8 cellular contexts compared by ENCODE assay signal in the genomic region with DNA sequence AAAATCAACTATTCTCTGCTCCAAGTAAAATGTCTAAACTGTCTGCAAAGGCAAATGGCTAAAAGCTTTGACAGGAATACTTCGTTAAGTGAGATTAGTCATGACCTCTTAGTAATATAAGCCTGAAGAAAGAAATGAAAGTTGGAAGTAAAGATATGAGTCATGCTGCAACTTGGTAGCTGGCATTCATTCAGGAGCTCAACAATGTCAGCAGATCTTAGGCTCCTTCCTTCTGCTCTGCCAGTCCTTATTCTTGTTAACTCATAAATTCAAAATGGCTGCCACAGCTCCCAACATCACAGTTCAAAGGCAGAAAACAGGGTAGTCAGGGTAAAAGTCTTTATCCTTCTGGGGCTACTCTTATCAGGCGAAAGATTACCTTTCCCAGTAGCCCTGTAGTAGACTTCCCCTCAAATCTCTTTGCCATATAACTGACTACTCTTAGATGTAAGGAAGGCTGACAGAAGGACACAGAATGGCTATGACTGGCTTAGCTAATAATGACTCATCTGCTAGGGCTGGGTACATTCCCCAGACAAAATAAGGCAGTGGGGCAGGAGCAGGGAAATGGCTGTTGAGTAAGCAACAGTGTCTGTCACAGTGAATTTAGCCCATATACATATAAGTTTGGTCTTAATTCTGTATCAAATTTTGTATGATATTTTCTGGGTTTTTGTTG. TPM values are rescaled to one million over a fixed set of nuclear protein-coding genes. Genes with fewer than 3 reads are reported as not detected.
DNase-seq lines count a peak whose midpoint lies in the region; ATAC-seq, FAIRE-seq and TF ChIP-seq lines count a peak whose summit lies in the region.

No MANE protein-coding gene starts in this region.

- H3K9me2 ChIP-seq in HCT116 (ENCODE audit: insufficient read depth): 0 out of 2 replicates have a peak, but pooled peaks cover 3% of the 10 kb centered on the region

- BruUV-seq in HCT116 (replicated peaks; lab: Mats Ljungman, UMichigan) (no TSS peak), HepG2 (replicated peaks; lab: Mats Ljungman, UMichigan) (no TSS peak)

- DNase-seq in HCT116 (ENCODE audit: low read depth, low spot score) (peak; percentile 76), M059J (ENCODE audit: low read depth) (peak; percentile 100), amniotic epithelial cell (ENCODE audit: low read depth) (peak; percentile 98), HepG2 (ENCODE audit: low spot score) (no peak), thoracic aorta (ENCODE audit: low spot score) (no peak)
- no peak for DNase-seq in CD8-positive, alpha-beta memory T cell
- no peak for DNase-seq in activated CD8-positive, alpha-beta memory T cell treated with anti-CD3 and anti-CD28 coated beads, Interleukin-2, amount 50 U/mL, for 4 hours

- peak; percentile 15 for FAIRE-seq in HepG2 (lab: Jason Lieb, UNC)

- in situ Hi-C loops in HepG2 (cut with HindIII; ENCODE audit: extremely low pct_ligation_motif_present, low pct_unique_long_range_greater_than_20kb): no loop called here

- H3K9me3 ChIP-seq in HCT116 (ENCODE audit: control insufficient read depth in 1 of 2, insufficient read depth in 1 of 2, low read depth in 1 of 2, low read length in 2 of 2): no peaks in the 10 kb centered on the region
- no peaks in the 10 kb centered on the region for H3K9me3 ChIP-seq in HepG2 (ENCODE audit: low read length)
- H3K9me3 ChIP-seq in thoracic aorta: no peaks in the 10 kb centered on the region
- H3K9me3 ChIP-seq in CD8-positive, alpha-beta memory T cell (ENCODE audit: low read length): no peaks in the 10 kb centered on the region

- H3K9ac ChIP-seq in HCT116 (ENCODE audit: low read length) (peak overlapping the region; percentile 47), HepG2 (ENCODE audit: insufficient read depth, low read depth, low read length) (no peak overlapping the region)

- TF ChIP-seq EP300 in HepG2 (IDR thresholded peaks at IDR 0.05; ENCODE audit: low read depth in 2 of 2, low read length in 2 of 2): no peak
- TF ChIP-seq EP300 in HepG2 (CRISPR knock-in tag; IDR thresholded peaks at IDR 0.05; ENCODE audit: borderline replicate concordance): no peak

- H3K4me2 ChIP-seq in HCT116 (ENCODE audit: low read length) (peak overlapping the region; percentile 56), HepG2 (ENCODE audit: low read depth, low read length) (peak overlapping the region; percentile 39)

- H3K27me3 ChIP-seq in HCT116 (ENCODE audit: insufficient read depth, low read length) (no peaks in the 10 kb centered on the region), HepG2 (ENCODE audit: control insufficient read depth in 1 of 2, insufficient read depth in 2 of 2, low read length in 2 of 2) (peaks cover 0 to 7% of the 10 kb centered on the region in 2 experiments; a peak in 1 of 5 replicates), thoracic aorta (replicated peaks; ENCODE audit: insufficient read depth) (no peaks in the 10 kb centered on the region)
- H3K27me3 ChIP-seq in CD8-positive, alpha-beta memory T cell (ENCODE audit: insufficient read depth, low read length, poor library complexity, severe bottlenecking): no peaks in the 10 kb centered on the region

- POLR2A ChIA-PET in HCT116 (lab: Charles Lee): interaction anchor here (0.6 to 1.4 kb wide), 6 partner anchors 9 to 274 kb away, joined by 3 to 5 read pairs (median 5); no protein-coding TSS in a partner anchor
- POLR2A ChIA-PET in HepG2 (lab: Yijun Ruan, JAX): interaction anchor here (1.3 to 1.7 kb wide), 4 partner anchors 10 to 32 kb away, joined by 3 to 11 read pairs (median 5); partner anchors contain the start of gene GMNN
- POLR2A ChIA-PET in CD8-positive, alpha-beta memory T cell (lab: Charles Lee): no interaction called here

- no peaks in the 10 kb centered on the region for H3K4me1 Mint-ChIP-seq in CD8-positive, alpha-beta memory T cell

- H3K4me3 ChIP-seq in HCT116 (replicated peaks in 1 of 2; ENCODE audit: low read depth in 1 of 2, low read length in 2 of 2) (peak overlapping the region; percentile 6 to 36; a peak in 3 of 4 replicates), HepG2 (replicated peaks in 1 of 3; ENCODE audit: insufficient read depth in 1 of 3, low read depth in 2 of 3, low read length in 3 of 3) (no peak overlapping the region), thoracic aorta (no peak overlapping the region)
- H3K4me3 ChIP-seq in CD8-positive, alpha-beta memory T cell (ENCODE audit: low read length): no peak overlapping the region

- H3K4me1 ChIP-seq in HCT116 (ENCODE audit: control insufficient read depth in 1 of 2, insufficient read depth in 2 of 2, low read length in 2 of 2) (peaks cover 3 to 22% of the 10 kb centered on the region in 2 experiments; a peak in 3 of 4 replicates), HepG2 (ENCODE audit: insufficient read depth, low read length) (no peaks in the 10 kb centered on the region), thoracic aorta (ENCODE audit: control insufficient read depth in 1 of 2, low read depth in 2 of 2) (peaks cover 0 to 9% of the 10 kb centered on the region in 2 donors)
- H3K4me1 ChIP-seq in CD8-positive, alpha-beta memory T cell (ENCODE audit: insufficient read depth, low read length): no peaks in the 10 kb centered on the region

- RAD21 ChIA-PET in HCT116 (lab: Charles Lee; ENCODE audit: low non-redundant PET in 1 of 2, low total read pairs in 2 of 2, uncharacterized antibody in 2 of 2, unreplicated experiment in 2 of 2): interaction anchor here in 1 of 2 experiments (0.8 kb wide), 1 partner anchor 160 kb away, joined by 3 read pairs; no protein-coding TSS in a partner anchor

- H3K36me3 ChIP-seq in HCT116 (ENCODE audit: control insufficient read depth in 1 of 2, insufficient read depth in 2 of 2, low read length in 2 of 2) (no peaks in the 10 kb centered on the region), HepG2 (replicated peaks in 1 of 2; ENCODE audit: control insufficient read depth in 1 of 2, insufficient read depth in 2 of 2, low read length in 2 of 2) (no peaks in the 10 kb centered on the region), thoracic aorta (no peaks in the 10 kb centered on the region)
- no peaks in the 10 kb centered on the region for H3K36me3 ChIP-seq in CD8-positive, alpha-beta memory T cell (ENCODE audit: insufficient read depth, low read length)

- intact Hi-C loops in HCT116 (cut with micrococcal nuclease): loop anchor here (1.0 kb wide), 1 partner anchor 22 kb away; no protein-coding TSS in a partner anchor
- intact Hi-C loops in HepG2 (cut with micrococcal nuclease; ENCODE audit: unreplicated experiment): no loop called here

- H3K27ac ChIP-seq in HCT116 (ENCODE audit: low read depth, low read length) (peak overlapping the region; percentile 59), HepG2 (ENCODE audit: extremely low read length, insufficient read depth, low read length) (no peak overlapping the region), thoracic aorta (peak overlapping the region; percentile 39 to 58)
- H3K27ac ChIP-seq in CD8-positive, alpha-beta memory T cell (ENCODE audit: low read depth, low read length): no peak overlapping the region

- WGBS in HepG2 (ENCODE audit: low lambda C conversion rate): 16% methylated on average over 2 of the region's 2 CpGs

- TF ChIP-seq CTCF in HCT116 (IDR thresholded peaks at IDR 0.05 in 2 of 3, conservative IDR thresholded peaks at IDR 0.05 in 1 of 3; ENCODE audit: borderline replicate concordance in 1 of 3, insufficient read depth in 1 of 3, low read depth in 2 of 3, low read length in 2 of 3): no peak
- no peak for TF ChIP-seq CTCF in HepG2 (CRISPR knock-in tag; IDR thresholded peaks at IDR 0.05)
- no peak for TF ChIP-seq CTCF in thoracic aorta (IDR thresholded peaks at IDR 0.05)

- TF ChIP-seq RAD21 in HCT116 (IDR thresholded peaks at IDR 0.05; ENCODE audit: low read depth) (no peak), HepG2 (CRISPR knock-in tag; IDR thresholded peaks at IDR 0.05) (no peak)

- H3K9me3 Mint-ChIP-seq in CD8-positive, alpha-beta memory T cell: no peaks in the 10 kb centered on the region

- H4K20me1 ChIP-seq in HCT116 (ENCODE audit: insufficient read depth): no peaks in the 10 kb centered on the region
- no peaks in the 10 kb centered on the region for H4K20me1 ChIP-seq in HepG2 (ENCODE audit: insufficient read depth, low read length)

- TF ChIP-seq POLR2A in HCT116 (IDR thresholded peaks at IDR 0.05; ENCODE audit: borderline replicate concordance, extremely low read depth, insufficient read depth, insufficient read length): no peak
- TF ChIP-seq POLR2A in HepG2 (IDR thresholded peaks at IDR 0.05; ENCODE audit: insufficient read depth in 1 of 2, low read depth in 2 of 2, low read length in 2 of 2): no peak

- peak; percentile 90 for ATAC-seq in GM18511 (IDR thresholded peaks at IDR 0.05; ENCODE audit: unreplicated experiment)
- ATAC-seq in HCT116: peak; percentile 88
- ATAC-seq in HepG2: peak; percentile 70
- peak; percentile 77 for ATAC-seq in thoracic aorta (ENCODE audit: insufficient number of reproducible peaks, low FRiP score, low read depth)

- CTCF ChIA-PET in HCT116 (lab: Charles Lee) (interaction anchor here (1.0 to 1.3 kb wide), 4 partner anchors 16 to 222 kb away, joined by 3 to 4 read pairs (median 3); no protein-coding TSS in a partner anchor), HepG2 (lab: Yijun Ruan, JAX; ENCODE audit: low intra/inter-chr PET ratio, low total read pairs) (no interaction called here)
- CTCF ChIA-PET in CD8-positive, alpha-beta memory T cell (lab: Charles Lee): interaction anchor here (0.9 to 1.2 kb wide), 2 partner anchors 17 to 24 kb away, joined by 3 read pairs; no protein-coding TSS in a partner anchor

- H3K27ac Mint-ChIP-seq in CD8-positive, alpha-beta memory T cell: no peak overlapping the region

- H3K36me3 Mint-ChIP-seq in CD8-positive, alpha-beta memory T cell: no peaks in the 10 kb centered on the region

- H3K79me2 ChIP-seq in HCT116 (ENCODE audit: insufficient read depth, low read length): no peaks in the 10 kb centered on the region
- H3K79me2 ChIP-seq in HepG2 (ENCODE audit: insufficient read depth, low read length): no peaks in the 10 kb centered on the region

- H2AFZ ChIP-seq in HCT116 (ENCODE audit: low read depth, low read length, poor library complexity, severe bottlenecking) (peak overlapping the region; percentile 95), HepG2 (ENCODE audit: low read length) (peak overlapping the region; percentile 17)

- H3K4me3 Mint-ChIP-seq in CD8-positive, alpha-beta memory T cell: no peak overlapping the region

- H3K27me3 Mint-ChIP-seq in CD8-positive, alpha-beta memory T cell: peaks cover 0 to 3% of the 10 kb centered on the region in 2 donors

RNA-seq across cellular contexts. Expression of gene C6orf62, which starts 24.4 kb away (rescaled TPM):
- total RNA-seq in HCT116 (2021; ENCODE audit: unreplicated experiment) (103 TPM), HepG2 (2016; rRNA removed; fragmentation: Illumina TruSeq; extraction: Trizol) (90.4 and 135 TPM in 2 replicates), thoracic aorta (10 to 100 TPM; 37.6 to 72.2 TPM)
- 42.4 and 56.8 TPM in 2 replicates for polyA plus RNA-seq in HCT116 (2012)
- total RNA-seq in M059J (2014; rRNA removed; shearing (Covaris generic)): 181 and 379 TPM in 2 replicates
- 24.8 and 26.7 TPM in 2 replicates for total RNA-seq in HepG2 (2016; cell fraction: cytosol; rRNA removed; fragmentation: Illumina TruSeq; extraction: Trizol; ENCODE audit: low read depth)
- total RNA-seq in HepG2 (2016; cell fraction: insoluble cytoplasmic fraction; rRNA removed; fragmentation: Illumina TruSeq; extraction: Trizol): 89.3 and 123 TPM in 2 replicates
- total RNA-seq in HepG2 (2016; cell fraction: membrane; rRNA removed; fragmentation: Illumina TruSeq; extraction: Trizol): 130 and 133 TPM in 2 replicates
- total RNA-seq in HepG2 (2016; cell fraction: nucleus; rRNA removed; fragmentation: Illumina TruSeq; extraction: Trizol): 66.3 and 75.0 TPM in 2 replicates
- 54.8 and 55.6 TPM in 2 replicates for polyA plus RNA-seq in HepG2 (2011; rRNA removed)
- polyA plus RNA-seq in HepG2 (2011; cell fraction: cytosol; rRNA removed): 18.8 and 39.1 TPM in 2 replicates
- 24.8 and 28.1 TPM in 2 replicates for polyA plus RNA-seq in HepG2 (2011; cell fraction: nucleus; rRNA removed)
- polyA plus RNA-seq in HepG2 (2012): 49.0 and 57.3 TPM in 2 replicates
- 13.5 and 14.0 TPM in 2 replicates for polyA plus RNA-seq in HepG2 (2016; cell fraction: cytosol; fragmentation: Illumina TruSeq; extraction: Trizol; ENCODE audit: low read depth)
- 91.3 and 99.8 TPM in 2 replicates for polyA plus RNA-seq in HepG2 (2016; cell fraction: insoluble cytoplasmic fraction; fragmentation: Illumina TruSeq; extraction: Trizol; ENCODE audit: low read depth)
- polyA plus RNA-seq in HepG2 (2016; cell fraction: membrane; fragmentation: Illumina TruSeq; extraction: Trizol; ENCODE audit: low read depth): 58.3 and 65.2 TPM in 2 replicates
- 80.5 and 88.9 TPM in 2 replicates for polyA plus RNA-seq in HepG2 (2016; cell fraction: nucleus; fragmentation: Illumina TruSeq; extraction: Trizol; ENCODE audit: insufficient read depth, low read depth)
- polyA minus RNA-seq in HepG2 (2011; rRNA and poly(A)+ RNA removed; ENCODE audit: low replicate concordance): 48.0 and 61.4 TPM in 2 replicates
- 47.3 and 69.6 TPM in 2 replicates for polyA minus RNA-seq in HepG2 (2011; cell fraction: cytosol; rRNA and poly(A)+ RNA removed)
- 76.8 and 83.0 TPM in 2 replicates for polyA minus RNA-seq in HepG2 (2011; cell fraction: nucleus; rRNA and poly(A)+ RNA removed)
- total RNA-seq in CD8-positive, alpha-beta memory T cell: 10 to 100 TPM; 95.1 to 95.6 TPM
- polyA plus RNA-seq in CD8-positive, alpha-beta memory T cell: 120 TPM

RNA-seq across cellular contexts. Expression of gene GMNN, which starts 31.3 kb away (rescaled TPM):
- total RNA-seq in HCT116 (2021; ENCODE audit: unreplicated experiment) (54.9 TPM), HepG2 (2016; rRNA removed; fragmentation: Illumina TruSeq; extraction: Trizol) (154 and 228 TPM in 2 replicates), thoracic aorta (1 to 10 TPM; 5.4 to 6.8 TPM)
- polyA plus RNA-seq in HCT116 (2012): 21.5 and 27.0 TPM in 2 replicates
- total RNA-seq in M059J (2014; rRNA removed; shearing (Covaris generic)): 105 and 133 TPM in 2 replicates
- 56.6 and 64.1 TPM in 2 replicates for total RNA-seq in HepG2 (2016; cell fraction: cytosol; rRNA removed; fragmentation: Illumina TruSeq; extraction: Trizol; ENCODE audit: low read depth)
- 154 and 231 TPM in 2 replicates for total RNA-seq in HepG2 (2016; cell fraction: insoluble cytoplasmic fraction; rRNA removed; fragmentation: Illumina TruSeq; extraction: Trizol)
- total RNA-seq in HepG2 (2016; cell fraction: membrane; rRNA removed; fragmentation: Illumina TruSeq; extraction: Trizol): 68.9 and 73.8 TPM in 2 replicates
- 108 and 117 TPM in 2 replicates for total RNA-seq in HepG2 (2016; cell fraction: nucleus; rRNA removed; fragmentation: Illumina TruSeq; extraction: Trizol)
- 41.6 and 61.8 TPM in 2 replicates for polyA plus RNA-seq in HepG2 (2011; rRNA removed)
- 38.6 and 39.1 TPM in 2 replicates for polyA plus RNA-seq in HepG2 (2011; cell fraction: cytosol; rRNA removed)
- 27.0 and 29.5 TPM in 2 replicates for polyA plus RNA-seq in HepG2 (2011; cell fraction: nucleus; rRNA removed)
- polyA plus RNA-seq in HepG2 (2012): 64.4 and 82.5 TPM in 2 replicates
- polyA plus RNA-seq in HepG2 (2016; cell fraction: cytosol; fragmentation: Illumina TruSeq; extraction: Trizol; ENCODE audit: low read depth): 38.2 and 45.0 TPM in 2 replicates
- polyA plus RNA-seq in HepG2 (2016; cell fraction: insoluble cytoplasmic fraction; fragmentation: Illumina TruSeq; extraction: Trizol; ENCODE audit: low read depth): 256 and 266 TPM in 2 replicates
- polyA plus RNA-seq in HepG2 (2016; cell fraction: membrane; fragmentation: Illumina TruSeq; extraction: Trizol; ENCODE audit: low read depth): 43.5 and 50.5 TPM in 2 replicates
- polyA plus RNA-seq in HepG2 (2016; cell fraction: nucleus; fragmentation: Illumina TruSeq; extraction: Trizol; ENCODE audit: insufficient read depth, low read depth): 137 and 150 TPM in 2 replicates
- polyA minus RNA-seq in HepG2 (2011; rRNA and poly(A)+ RNA removed; ENCODE audit: low replicate concordance): 38.8 and 71.1 TPM in 2 replicates
- 28.4 and 37.2 TPM in 2 replicates for polyA minus RNA-seq in HepG2 (2011; cell fraction: cytosol; rRNA and poly(A)+ RNA removed)
- 67.4 and 86.9 TPM in 2 replicates for polyA minus RNA-seq in HepG2 (2011; cell fraction: nucleus; rRNA and poly(A)+ RNA removed)
- 10 to 100 TPM; 65.8 to 67.0 TPM for total RNA-seq in CD8-positive, alpha-beta memory T cell
- polyA plus RNA-seq in CD8-positive, alpha-beta memory T cell: 6.8 TPM

RNA-seq across cellular contexts. Expression of gene ARMH2, which starts 55.3 kb away (rescaled TPM):
- not detected for total RNA-seq in HCT116 (2021; ENCODE audit: unreplicated experiment)
- not detected in 2 replicates for polyA plus RNA-seq in HCT116 (2012)
- not detected in 2 replicates for total RNA-seq in M059J (2014; rRNA removed; shearing (Covaris generic))
- total RNA-seq in HepG2 (2016; rRNA removed; fragmentation: Illumina TruSeq; extraction: Trizol): not detected in 2 replicates
- not detected in 2 replicates for total RNA-seq in HepG2 (2016; cell fraction: cytosol; rRNA removed; fragmentation: Illumina TruSeq; extraction: Trizol; ENCODE audit: low read depth)
- total RNA-seq in HepG2 (2016; cell fraction: insoluble cytoplasmic fraction; rRNA removed; fragmentation: Illumina TruSeq; extraction: Trizol): not detected in 2 replicates
- total RNA-seq in HepG2 (2016; cell fraction: membrane; rRNA removed; fragmentation: Illumina TruSeq; extraction: Trizol): not detected in 2 replicates
- not detected in 2 replicates for total RNA-seq in HepG2 (2016; cell fraction: nucleus; rRNA removed; fragmentation: Illumina TruSeq; extraction: Trizol)
- polyA plus RNA-seq in HepG2 (2011; rRNA removed): not detected in 2 replicates
- polyA plus RNA-seq in HepG2 (2011; cell fraction: cytosol; rRNA removed): not detected in 2 replicates
- not detected in 2 replicates for polyA plus RNA-seq in HepG2 (2011; cell fraction: nucleus; rRNA removed)
- not detected in 2 replicates for polyA plus RNA-seq in HepG2 (2012)
- not detected in 2 replicates for polyA plus RNA-seq in HepG2 (2016; cell fraction: cytosol; fragmentation: Illumina TruSeq; extraction: Trizol; ENCODE audit: low read depth)
- polyA plus RNA-seq in HepG2 (2016; cell fraction: insoluble cytoplasmic fraction; fragmentation: Illumina TruSeq; extraction: Trizol; ENCODE audit: low read depth): not detected in 2 replicates
- not detected in 2 replicates for polyA plus RNA-seq in HepG2 (2016; cell fraction: membrane; fragmentation: Illumina TruSeq; extraction: Trizol; ENCODE audit: low read depth)
- not detected in 2 replicates for polyA plus RNA-seq in HepG2 (2016; cell fraction: nucleus; fragmentation: Illumina TruSeq; extraction: Trizol; ENCODE audit: insufficient read depth, low read depth)
- polyA minus RNA-seq in HepG2 (2011; rRNA and poly(A)+ RNA removed; ENCODE audit: low replicate concordance): not detected in 2 replicates
- not detected in 2 replicates for polyA minus RNA-seq in HepG2 (2011; cell fraction: cytosol; rRNA and poly(A)+ RNA removed)
- polyA minus RNA-seq in HepG2 (2011; cell fraction: nucleus; rRNA and poly(A)+ RNA removed): not detected in 2 replicates
- not detected for total RNA-seq in thoracic aorta
- under 1 TPM in 1 of 2 experiments, not detected in 1; 0.55 TPM for total RNA-seq in CD8-positive, alpha-beta memory T cell
- polyA plus RNA-seq in CD8-positive, alpha-beta memory T cell: 0.78 TPM

Comparison
In these comparisons a context has a peak if more than half of its experiments do, and no peak if none do; other contexts are left out.
1. DNase-seq: peak in HCT116 (single experiment), M059J (single experiment) and amniotic epithelial cell (single experiment); none in HepG2 (single experiment), thoracic aorta (single experiment), CD8-positive, alpha-beta memory T cell (0 of 5) and activated CD8-positive, alpha-beta memory T cell treated with anti-CD3 and anti-CD28 coated beads, Interleukin-2, amount 50 U/mL, for 4 hours (single experiment).
2. H3K27ac ChIP-seq: peak in HCT116 (single experiment) and thoracic aorta (2 of 2); none in HepG2 (single experiment) and CD8-positive, alpha-beta memory T cell (single experiment).
3. H3K4me3 ChIP-seq: peak in HCT116 (2 of 2); none in HepG2 (0 of 3), thoracic aorta (single experiment) and CD8-positive, alpha-beta memory T cell (single experiment).
4. Peak in every context shown above with its lines, with median percentiles within 50 percentile points of each other: ATAC-seq.